35 cellular contexts compared by ENCODE assay signal in genomic region chr4:54073481-54073880, GRCh38. TPM values are rescaled to one million over a fixed set of nuclear protein-coding genes. Genes with fewer than 3 reads are reported as not detected.
A peak's percentile ranks its signal among the peaks of the same experiment; 100 is the strongest.
DNase-seq lines count a peak whose midpoint lies in the region; ATAC-seq, FAIRE-seq and TF ChIP-seq lines count a peak whose summit lies in the region.
"Had no signal": no experiment of that assay in that cellular context is flagged by ENCODE, and none has a peak within 500 bp of the region (broad histone marks: within the 10 kb centered on the region; RNA-seq: fewer than 3 reads in every experiment).

No MANE protein-coding gene starts in this region.

- no peaks in the 10 kb centered on the region for H3K79me2 ChIP-seq in ACC112 (ENCODE audit: control insufficient read depth, insufficient read depth, low read length, unreplicated experiment)
- H3K79me2 ChIP-seq in astrocyte (ENCODE audit: insufficient read depth, low read length) = no peaks in the 10 kb centered on the region

- peak; percentile 42 for DNase-seq in HFFc6
- peak; percentile 54 for DNase-seq in astrocyte (ENCODE audit: low read depth)
- peak; percentile 38 for DNase-seq in fibroblast of villous mesenchyme (ENCODE audit: low read depth)
- DNase-seq in middle frontal gyrus (ENCODE audit: extremely low spot score, low spot score) = no peak
- no peak for DNase-seq in sigmoid colon
- no peak for DNase-seq in nucleus accumbens (lab: John Stamatoyannopoulos, UW)
- DNase-seq: activated CD4-positive, alpha-beta T cell treated with anti-CD3 and anti-CD28 coated beads, Interleukin-2, amount 50 U/mL, for 48 hours; activated CD4-positive, CD25-positive, alpha-beta regulatory T cell; activated CD8-positive, alpha-beta memory T cell treated with anti-CD3 and anti-CD28 coated beads, Interleukin-2, amount 50 U/mL, for 4 hours; Caco-2; DND-41; effector CD4-positive, alpha-beta T cell; erythroblast; head of caudate nucleus; naive B cell; NCI-H1417 treated with DMSO at 0.1 percent for 48 hours; NCI-H2081 treated with DMSO at 0.1 percent for 48 hours; NCI-H446; Right ventricle myocardium superior; stimulated activated CD4-positive, alpha-beta T cell treated with anti-CD3 and anti-CD28 coated beads, Interleukin-12 subunit alpha, Interleukin-12 subunit beta, amount 100 ng/mL, for 4 hours; stimulated activated CD4-positive, alpha-beta T cell treated with anti-CD3 and anti-CD28 coated beads, Interleukin-4, amount 100 ng/mL, for 24 hours; stimulated activated naive B cell treated with anti-CD40 and anti-IgM and Interleukin-4, amounts not matched to agents 10 μg/mL and 1 μg/mL and 100 μg/mL, for 72 hours; SW 1271 had no signal

- no peak for TF ChIP-seq EP300 in sigmoid colon (IDR thresholded peaks at IDR 0.05)

- H3K9me3 Mint-ChIP-seq in HFFc6 (no peaks in the 10 kb centered on the region), astrocyte (ENCODE audit: unreplicated experiment) (no peaks in the 10 kb centered on the region)
- H3K9me3 Mint-ChIP-seq: stimulated activated naive B cell treated with anti-CD40 and anti-IgM and Interleukin-4, amounts not matched to agents 10 μg/mL and 1 μg/mL and 100 μg/mL, for 72 hours had no signal

- no peak overlapping the region for H3K4me3 Mint-ChIP-seq in HFFc6
- H3K4me3 Mint-ChIP-seq in astrocyte (ENCODE audit: unreplicated experiment) = no peak overlapping the region
- H3K4me3 Mint-ChIP-seq: activated naive CD8-positive, alpha-beta T cell; naive B cell; stimulated activated naive B cell treated with anti-CD40 and anti-IgM and Interleukin-4, amounts not matched to agents 10 μg/mL and 1 μg/mL and 100 μg/mL, for 72 hours had no signal

- H3K4me3 ChIP-seq in ACC112 (ENCODE audit: low read depth, low read length) = peak overlapping the region; percentile 26; the same call in 1 of the 2 replicates
- no peak overlapping the region for H3K4me3 ChIP-seq in astrocyte (ENCODE audit: insufficient read depth, low read depth, low read length)
- H3K4me3 ChIP-seq in fibroblast of villous mesenchyme (ENCODE audit: low read depth, low read length) = no peak overlapping the region
- no peak overlapping the region for H3K4me3 ChIP-seq in sigmoid colon
- H3K4me3 ChIP-seq: A549, BLaER1, right atrium auricular region, vagina had no signal

- peak overlapping the region; percentile 59 for H3K27ac ChIP-seq in ACC112 (ENCODE audit: low read depth, low read length)
- H3K27ac ChIP-seq in astrocyte (ENCODE audit: low read depth, low read length) = no peak overlapping the region
- H3K27ac ChIP-seq in sigmoid colon = no peak overlapping the region
- H3K27ac ChIP-seq: A549, BLaER1, HL-60, right atrium auricular region, vagina had no signal

- H3K4me1 Mint-ChIP-seq in HFFc6 (ENCODE audit: low read depth) (peaks cover 54% of the 10 kb centered on the region), astrocyte (ENCODE audit: low read depth, unreplicated experiment) (peaks cover 26% of the 10 kb centered on the region)
- H3K4me1 Mint-ChIP-seq: naive B cell; stimulated activated naive B cell treated with anti-CD40 and anti-IgM and Interleukin-4, amounts not matched to agents 10 μg/mL and 1 μg/mL and 100 μg/mL, for 72 hours had no signal

- H3K27me3 ChIP-seq in ACC112 (ENCODE audit: insufficient read depth, low read length) = no peaks in the 10 kb centered on the region
- no peaks in the 10 kb centered on the region for H3K27me3 ChIP-seq in astrocyte (ENCODE audit: insufficient read depth, low read length)
- no peaks in the 10 kb centered on the region for H3K27me3 ChIP-seq in sigmoid colon
- H3K27me3 ChIP-seq: BLaER1, right atrium auricular region, vagina had no signal

- H3K9ac ChIP-seq in astrocyte (ENCODE audit: low read length) = no peak overlapping the region
- H3K9ac ChIP-seq: BLaER1 had no signal

- WGBS in sigmoid colon, 2 donors = 95 to 96% methylated on average over 2 of the region's 2 CpGs

- intact Hi-C loops in sigmoid colon (cut with DNase I) = no loop called here

- H3K9me3 ChIP-seq in astrocyte (ENCODE audit: insufficient read depth, low read depth, low read length) = no peaks in the 10 kb centered on the region
- no peaks in the 10 kb centered on the region for H3K9me3 ChIP-seq in sigmoid colon
- H3K9me3 ChIP-seq: A549, BLaER1, Caco-2, right atrium auricular region, vagina had no signal

- no peak overlapping the region for H3K4me2 ChIP-seq in astrocyte (ENCODE audit: low read length)
- H3K4me2 ChIP-seq: A549, BLaER1 had no signal

- H3K36me3 ChIP-seq in ACC112 (ENCODE audit: insufficient read depth, low read length) (no peaks in the 10 kb centered on the region), astrocyte (ENCODE audit: insufficient read depth, low read length) (no peaks in the 10 kb centered on the region), sigmoid colon (no peaks in the 10 kb centered on the region)
- H3K36me3 ChIP-seq: BLaER1, right atrium auricular region, vagina had no signal

- H2AFZ ChIP-seq in ACC112 (ENCODE audit: low read length, unreplicated experiment) = no peak overlapping the region
- H2AFZ ChIP-seq in astrocyte (ENCODE audit: low read depth, low read length) = no peak overlapping the region

- TF ChIP-seq CTCF in HFFc6 (IDR thresholded peaks at IDR 0.05) (no peak), astrocyte (IDR thresholded peaks at IDR 0.05; ENCODE audit: insufficient read depth, low read depth, low read length) (no peak), fibroblast of villous mesenchyme (IDR thresholded peaks at IDR 0.05; ENCODE audit: insufficient read depth, low read depth, low read length) (no peak), sigmoid colon (IDR thresholded peaks at IDR 0.05) (no peak)

- H3K27me3 Mint-ChIP-seq in HFFc6 (ENCODE audit: insufficient read depth) (no peaks in the 10 kb centered on the region), astrocyte (ENCODE audit: low read depth, unreplicated experiment) (no peaks in the 10 kb centered on the region)

- no peaks in the 10 kb centered on the region for H3K36me3 Mint-ChIP-seq in HFFc6 (ENCODE audit: low read depth)
- no peaks in the 10 kb centered on the region for H3K36me3 Mint-ChIP-seq in astrocyte (ENCODE audit: low read depth, unreplicated experiment)
- H3K36me3 Mint-ChIP-seq: activated naive CD8-positive, alpha-beta T cell; naive B cell; stimulated activated naive B cell treated with anti-CD40 and anti-IgM and Interleukin-4, amounts not matched to agents 10 μg/mL and 1 μg/mL and 100 μg/mL, for 72 hours had no signal

- TF ChIP-seq POLR2A in sigmoid colon (IDR thresholded peaks at IDR 0.05) = no peak

- no peaks in the 10 kb centered on the region for H4K20me1 ChIP-seq in astrocyte (ENCODE audit: insufficient read depth, low read length)
- H4K20me1 ChIP-seq: BLaER1 had no signal

- H3K27ac Mint-ChIP-seq in HFFc6 (peak overlapping the region; percentile 42), astrocyte (ENCODE audit: unreplicated experiment) (no peak overlapping the region)
- H3K27ac Mint-ChIP-seq: activated naive CD8-positive, alpha-beta T cell; naive B cell; stimulated activated naive B cell treated with anti-CD40 and anti-IgM and Interleukin-4, amounts not matched to agents 10 μg/mL and 1 μg/mL and 100 μg/mL, for 72 hours had no signal

- ATAC-seq in GM19463 (IDR thresholded peaks at IDR 0.05; ENCODE audit: unreplicated experiment) = no peak
- ATAC-seq: A549; HCT116; stimulated activated naive B cell treated with anti-CD40 and anti-IgM and Interleukin-4, amounts not matched to agents 10 μg/mL and 1 μg/mL and 100 μg/mL, for 72 hours had no signal

- no peak for FAIRE-seq in astrocyte (lab: Jason Lieb, UNC)
- FAIRE-seq: A549, GM12892 had no signal

- H3K4me1 ChIP-seq in ACC112 (ENCODE audit: control insufficient read depth, insufficient read depth, low read length, unreplicated experiment) (peaks cover 48% of the 10 kb centered on the region), astrocyte (ENCODE audit: insufficient read depth, low read length) (peaks cover 18% of the 10 kb centered on the region), sigmoid colon (no peaks in the 10 kb centered on the region)
- H3K4me1 ChIP-seq: BLaER1, right atrium auricular region, vagina had no signal

RNA-seq across cellular contexts. Expression of gene CHIC2, which starts 9.1 kb away (rescaled TPM):
- total RNA-seq in HFFc6 (2021; fragmentation: NEBNext Ultra II Directional; extraction: Animal tissue kit (Norgen Biotek cat#: 25700)) = 10 to 100 TPM; 23.5 to 30.2 (median 27.5) TPM
- total RNA-seq in astrocyte = 38.2 and 40.6 TPM in 2 replicates
- total RNA-seq in fibroblast of villous mesenchyme = 59.3 and 74.3 TPM in 2 replicates
- 10 to 100 TPM; 22.8 to 34.6 (median 25.0) TPM for total RNA-seq in sigmoid colon
- 10 to 100 TPM; 17.6 to 19.8 (median 18.0) TPM for polyA plus RNA-seq in sigmoid colon

RNA-seq across cellular contexts. Expression of gene GSX2, which starts 26.5 kb away (rescaled TPM):
- not detected for total RNA-seq in HFFc6 (2021; fragmentation: NEBNext Ultra II Directional; extraction: Animal tissue kit (Norgen Biotek cat#: 25700))
- total RNA-seq in astrocyte (1.1 and 1.7 TPM in 2 replicates), fibroblast of villous mesenchyme (under 0.01 TPM in 1 of 2 replicates, not detected in the other), sigmoid colon (not detected)
- not detected for polyA plus RNA-seq in sigmoid colon
- total RNA-seq: Caco-2, cerebellum, omental fat pad, right atrium auricular region, Right ventricle myocardium superior, vagina had no signal
- polyA plus RNA-seq: A549 had no signal

Comparison
In these comparisons a context has a peak if more than half of its experiments do, and no peak if none do; other contexts are left out.
1. DNase-seq: peak in HFFc6 (single experiment), astrocyte (single experiment) and fibroblast of villous mesenchyme (single experiment); none in middle frontal gyrus (single experiment), sigmoid colon (single experiment) and nucleus accumbens (0 of 56).